36 cellular contexts compared by ENCODE assay signal in the genomic region with DNA sequence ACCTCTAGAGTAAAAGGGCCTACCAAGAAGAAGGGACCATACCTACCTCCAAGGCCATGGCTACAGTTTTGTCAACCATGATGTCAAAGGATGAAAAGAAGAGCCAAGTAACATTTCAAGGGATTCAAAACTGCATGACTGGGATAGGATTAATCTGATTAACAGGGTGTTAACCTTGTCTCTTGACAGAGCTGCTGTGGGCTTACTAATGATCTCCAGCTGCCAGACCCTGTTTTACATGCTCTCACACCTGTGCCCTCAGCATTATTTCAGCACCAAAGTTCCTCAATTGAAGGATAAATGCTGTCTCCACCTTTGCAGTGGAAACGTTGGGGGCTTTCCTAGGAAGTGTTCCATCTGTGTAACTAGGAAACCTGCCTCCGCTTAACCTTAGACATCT.
"Had no signal": no experiment of that assay in that cellular context is flagged by ENCODE, and none has a peak within 500 bp of the region (broad histone marks: within the 10 kb centered on the region; RNA-seq: fewer than 3 reads in every experiment).

No MANE protein-coding gene starts in this region.

- H3K36me3 Mint-ChIP-seq: activated CD4-positive, alpha-beta memory T cell treated with anti-CD3 and anti-CD28 coated beads for 36 hours; activated CD8-positive, alpha-beta memory T cell treated with anti-CD3 and anti-CD28 coated beads, Interleukin-2, amount 10 ng/mL, durations not matched to agents 7 days and 5 days; activated naive CD8-positive, alpha-beta T cell treated with anti-CD3 and anti-CD28 coated beads for 36 hours had no signal

- H3K36me3 ChIP-seq: adrenal gland, esophagus muscularis mucosa, gastrocnemius medialis, heart left ventricle had no signal

- H3K27me3 Mint-ChIP-seq: activated CD4-positive, alpha-beta memory T cell treated with anti-CD3 and anti-CD28 coated beads for 36 hours; activated CD4-positive, alpha-beta T cell treated with anti-CD3 and anti-CD28 coated beads for 36 hours; activated CD4-positive, alpha-beta T cell treated with anti-CD3 and anti-CD28 coated beads, Interleukin-2, amount 10 ng/mL, durations not matched to agents 24 days and 14 days; activated CD8-positive, alpha-beta memory T cell treated with anti-CD3 and anti-CD28 coated beads, Interleukin-2, amount 10 ng/mL, durations not matched to agents 7 days and 5 days; activated naive CD8-positive, alpha-beta T cell treated with anti-CD3 and anti-CD28 coated beads for 36 hours; activated naive CD8-positive, alpha-beta T cell treated with anti-CD3 and anti-CD28 coated beads, Interleukin-2, amount 50 U/mL, for 24 hours; effector memory CD8-positive, alpha-beta T cell; T-helper 17 cell had no signal

- H3K9me3 Mint-ChIP-seq: activated CD4-positive, alpha-beta memory T cell treated with anti-CD3 and anti-CD28 coated beads for 36 hours; activated naive CD8-positive, alpha-beta T cell treated with anti-CD3 and anti-CD28 coated beads for 36 hours; effector memory CD8-positive, alpha-beta T cell had no signal

- H3K27ac Mint-ChIP-seq: activated CD4-positive, alpha-beta memory T cell treated with anti-CD3 and anti-CD28 coated beads for 36 hours; activated CD4-positive, alpha-beta T cell treated with anti-CD3 and anti-CD28 coated beads for 36 hours; activated CD4-positive, alpha-beta T cell treated with anti-CD3 and anti-CD28 coated beads, Interleukin-2, amount 10 ng/mL, durations not matched to agents 24 days and 14 days; activated CD8-positive, alpha-beta memory T cell treated with anti-CD3 and anti-CD28 coated beads, Interleukin-2, amount 10 ng/mL, durations not matched to agents 7 days and 5 days; activated CD8-positive, alpha-beta T cell treated with anti-CD3 and anti-CD28 coated beads, Interleukin-2, amount 10 ng/mL, durations not matched to agents 7 days and 5 days; activated naive CD8-positive, alpha-beta T cell treated with anti-CD3 and anti-CD28 coated beads for 36 hours; activated naive CD8-positive, alpha-beta T cell treated with anti-CD3 and anti-CD28 coated beads, Interleukin-2, amount 50 U/mL, for 24 hours; activated T-helper 1 cell treated with anti-CD3 and anti-CD28 coated beads, Interleukin-12 subunit alpha, Interleukin-12 subunit beta, Interleukin-2, Interleukin-4 antibody, amounts not matched to agents 30 ng/mL and 10 ng/mL and 1 ng/mL, durations not matched to agents 14 hours and 24 hours and 36 hours; activated T-helper 2 cell treated with anti-CD3 and anti-CD28 coated beads, Interferon-gamma antibody, Interleukin-2, Interleukin-4, amounts not matched to agents 10 μg/mL and 5 μg/mL and 100 μg/mL, durations not matched to agents 14 hours and 24 hours and 36 hours; effector memory CD8-positive, alpha-beta T cell; T-helper 17 cell; T-helper 2 cell treated with Interferon-gamma antibody and Interleukin-4, amounts not matched to agents 5 μg/mL and 100 μg/mL, for 36 hours had no signal

- H3K27me3 ChIP-seq: adrenal gland, body of pancreas, esophagus muscularis mucosa, foreskin keratinocyte, gastrocnemius medialis, heart left ventricle had no signal

- H3K4me3 ChIP-seq: adrenal gland, body of pancreas, esophagus muscularis mucosa, gastrocnemius medialis, heart left ventricle had no signal

- DNase-seq: activated CD4-positive, alpha-beta memory T cell treated with anti-CD3 and anti-CD28 coated beads for 36 hours; activated CD4-positive, alpha-beta T cell treated with anti-CD3 and anti-CD28 coated beads for 36 hours; activated CD4-positive, alpha-beta T cell treated with anti-CD3 and anti-CD28 coated beads, Interleukin-2, amount 10 ng/mL, durations not matched to agents 24 days and 14 days; activated CD4-positive, CD25-positive, alpha-beta regulatory T cell; activated CD4-positive, CD25-positive, alpha-beta regulatory T cell treated with anti-CD3 and anti-CD28 coated beads, Interleukin-2, amount 50 U/mL, for 72 hours; activated CD8-positive, alpha-beta memory T cell treated with anti-CD3 and anti-CD28 coated beads, Interleukin-2, amount 10 ng/mL, durations not matched to agents 7 days and 5 days; activated CD8-positive, alpha-beta memory T cell treated with anti-CD3 and anti-CD28 coated beads, Interleukin-2, amount 50 U/mL, for 4 hours; activated CD8-positive, alpha-beta T cell treated with anti-CD3 and anti-CD28 coated beads, Interleukin-2, amount 10 ng/mL, durations not matched to agents 7 days and 5 days; activated effector memory CD4-positive, alpha-beta T cell treated with anti-CD3 and anti-CD28 coated beads, Interleukin-2, amount 50 U/mL, for 16 hours; activated naive CD4-positive, alpha-beta T cell; activated naive CD4-positive, alpha-beta T cell treated with anti-CD3 and anti-CD28 coated beads, Interleukin-2, amount 50 U/mL, for 16 hours; activated naive CD8-positive, alpha-beta T cell treated with anti-CD3 and anti-CD28 coated beads for 36 hours; activated naive CD8-positive, alpha-beta T cell treated with anti-CD3 and anti-CD28 coated beads, Interleukin-2, amount 50 U/mL, for 24 hours; activated T-cell treated with anti-CD3 and anti-CD28 coated beads, Interleukin-2, amount 50 U/mL, for 1 hour; activated T-cell treated with anti-CD3 and anti-CD28 coated beads, Interleukin-2, amount 50 U/mL, for 48 hours; adrenal gland; amygdala; aorta; body of pancreas; caudate nucleus; cortex of kidney; dermis blood vessel endothelial cell; effector CD4-positive, alpha-beta T cell; effector memory CD8-positive, alpha-beta T cell; erythroblast; foreskin keratinocyte; gastrocnemius medialis; glutamatergic neuron; heart left ventricle; T-helper 1 cell; T-helper 17 cell; T1000 had no signal

- H3K27ac ChIP-seq: adrenal gland, body of pancreas, esophagus muscularis mucosa, foreskin keratinocyte, gastrocnemius medialis, heart left ventricle had no signal

- H3K4me1 Mint-ChIP-seq: activated CD4-positive, alpha-beta T cell treated with anti-CD3 and anti-CD28 coated beads for 36 hours; activated CD4-positive, alpha-beta T cell treated with anti-CD3 and anti-CD28 coated beads, Interleukin-2, amount 10 ng/mL, durations not matched to agents 24 days and 14 days; activated CD8-positive, alpha-beta memory T cell treated with anti-CD3 and anti-CD28 coated beads, Interleukin-2, amount 10 ng/mL, durations not matched to agents 7 days and 5 days; activated naive CD8-positive, alpha-beta T cell treated with anti-CD3 and anti-CD28 coated beads, Interleukin-2, amount 50 U/mL, for 24 hours; T-helper 17 cell had no signal

- ATAC-seq: activated CD4-positive, alpha-beta T cell treated with anti-CD3 and anti-CD28 coated beads for 36 hours; activated CD8-positive, alpha-beta memory T cell treated with anti-CD3 and anti-CD28 coated beads, Interleukin-2, amount 10 ng/mL, durations not matched to agents 7 days and 5 days; activated CD8-positive, alpha-beta T cell treated with anti-CD3 and anti-CD28 coated beads, Interleukin-2, amount 10 ng/mL, durations not matched to agents 7 days and 5 days; activated naive CD8-positive, alpha-beta T cell treated with anti-CD3 and anti-CD28 coated beads, Interleukin-2, amount 50 U/mL, for 24 hours; body of pancreas; effector memory CD8-positive, alpha-beta T cell; foreskin keratinocyte; gastrocnemius medialis; heart left ventricle; T-helper 17 cell had no signal

- H3K4me1 ChIP-seq: adrenal gland, body of pancreas, esophagus muscularis mucosa, foreskin keratinocyte, gastrocnemius medialis, heart left ventricle had no signal

- H3K9me3 ChIP-seq: adrenal gland, body of pancreas, esophagus muscularis mucosa, gastrocnemius medialis had no signal

- H3K4me3 Mint-ChIP-seq: activated CD4-positive, alpha-beta memory T cell treated with anti-CD3 and anti-CD28 coated beads for 36 hours; activated CD4-positive, alpha-beta T cell treated with anti-CD3 and anti-CD28 coated beads for 36 hours; activated CD4-positive, alpha-beta T cell treated with anti-CD3 and anti-CD28 coated beads, Interleukin-2, amount 10 ng/mL, durations not matched to agents 24 days and 14 days; activated CD8-positive, alpha-beta memory T cell treated with anti-CD3 and anti-CD28 coated beads, Interleukin-2, amount 10 ng/mL, durations not matched to agents 7 days and 5 days; activated CD8-positive, alpha-beta T cell treated with anti-CD3 and anti-CD28 coated beads, Interleukin-2, amount 10 ng/mL, durations not matched to agents 7 days and 5 days; activated naive CD8-positive, alpha-beta T cell treated with anti-CD3 and anti-CD28 coated beads for 36 hours; activated naive CD8-positive, alpha-beta T cell treated with anti-CD3 and anti-CD28 coated beads, Interleukin-2, amount 50 U/mL, for 24 hours; activated T-helper 1 cell treated with anti-CD3 and anti-CD28 coated beads, Interleukin-12 subunit alpha, Interleukin-12 subunit beta, Interleukin-2, Interleukin-4 antibody, amounts not matched to agents 30 ng/mL and 10 ng/mL and 1 ng/mL, durations not matched to agents 14 hours and 24 hours and 36 hours; effector memory CD8-positive, alpha-beta T cell; T-helper 17 cell; T-helper 2 cell treated with Interferon-gamma antibody and Interleukin-4, amounts not matched to agents 5 μg/mL and 100 μg/mL, for 36 hours had no signal
